In genomic region chr2:63058149-63058741, GRCh38 we compare ENCODE assay signal across 11 cellular contexts. TPM values are rescaled to one million over a fixed set of nuclear protein-coding genes. Genes with fewer than 3 reads are reported as not detected.
DNase-seq lines count a peak whose midpoint lies in the region; ATAC-seq, FAIRE-seq and TF ChIP-seq lines count a peak whose summit lies in the region.
"Had no signal": no experiment of that assay in that cellular context is flagged by ENCODE, and none has a peak within 500 bp of the region (broad histone marks: within the 10 kb centered on the region; RNA-seq: fewer than 3 reads in every experiment).

No MANE protein-coding gene starts in this region.

- peak overlapping the region; percentile 84 to 86 for H3K4me2 ChIP-seq in H1 (ENCODE audit: insufficient read depth in 1 of 2, low read depth in 2 of 2, low read length in 2 of 2)

- H3K27ac Mint-ChIP-seq in CD4-positive, CD25-positive, alpha-beta regulatory T cell, result peak overlapping the region in 2 of 3 donors; percentile 16 to 62
- peak overlapping the region; percentile 89 to 99 (median 96) for H3K27ac Mint-ChIP-seq in IgD-negative memory B cell

- H3K4me1 ChIP-seq in CD4-positive, CD25-positive, alpha-beta regulatory T cell (ENCODE audit: control insufficient read depth, insufficient read depth, low read length, poor library complexity, severe bottlenecking), result peaks cover 56% of the 10 kb centered on the region
- H3K4me1 ChIP-seq in H1 (replicated peaks in 1 of 4; ENCODE audit: control insufficient read depth in 3 of 4, insufficient read depth in 4 of 4, low read length in 3 of 4), result peaks cover 9 to 45% (median 35%) of the 10 kb centered on the region in 4 experiments
- peaks cover 3% of the 10 kb centered on the region for H3K4me1 ChIP-seq in neuron (ENCODE audit: insufficient read depth, low read length)
- peaks cover 0 to 64% (median 11%) of the 10 kb centered on the region in 4 donors for H3K4me1 ChIP-seq in Peyer's patch

- peaks cover 3 to 16% of the 10 kb centered on the region in 2 experiments for H4K20me1 ChIP-seq in H1 (replicated peaks in 1 of 2; ENCODE audit: control insufficient read depth in 1 of 2, insufficient read depth in 2 of 2, low read length in 2 of 2)

- no peak overlapping the region for H4K8ac ChIP-seq in H1 (ENCODE audit: extremely low read depth, insufficient read depth, low read length)

- no peak overlapping the region for H3K14ac ChIP-seq in H1 (ENCODE audit: insufficient read length)

- ATAC-seq in CD4-positive, CD25-positive, alpha-beta regulatory T cell (ENCODE audit: low read depth in 2 of 2), result no peak

- H3K56ac ChIP-seq in H1 (replicated peaks; ENCODE audit: insufficient read length, low read depth, low read length), result no peak overlapping the region

- H2BK20ac ChIP-seq in H1 (ENCODE audit: low read length), result peak overlapping the region; percentile 66; the same call in 1 of the 2 replicates

- no peaks in the 10 kb centered on the region for H3K79me1 ChIP-seq in H1 (ENCODE audit: low read depth, low read length)

- POLR2A ChIA-PET in H1 (lab: Charles Lee; ENCODE audit: partially characterized antibody), result interaction anchor here (1.3 to 3.1 kb wide), 3 partner anchors 10 to 15 kb away, joined by 3 to 32 read pairs (median 5); partner anchors contain the start of gene OTX1

- H3K27me3 Mint-ChIP-seq in CD4-positive, CD25-positive, alpha-beta regulatory T cell, result peaks cover 84% of the 10 kb centered on the region
- peaks cover 69% of the 10 kb centered on the region for H3K27me3 Mint-ChIP-seq in IgD-negative memory B cell

- H3K9me3 Mint-ChIP-seq in CD4-positive, CD25-positive, alpha-beta regulatory T cell, result peaks cover 0 to 9% (median 0%) of the 10 kb centered on the region in 7 donors
- H3K9me3 Mint-ChIP-seq in IgD-negative memory B cell, result peaks cover 0 to 27% (median 4%) of the 10 kb centered on the region in 3 donors

- no peaks in the 10 kb centered on the region for H3K36me3 Mint-ChIP-seq in CD4-positive, CD25-positive, alpha-beta regulatory T cell
- H3K36me3 Mint-ChIP-seq in IgD-negative memory B cell, result peaks cover 6% of the 10 kb centered on the region

- no peaks in the 10 kb centered on the region for H3K79me2 ChIP-seq in H1 (ENCODE audit: control insufficient read depth in 1 of 2, insufficient read depth in 2 of 2, low read length in 2 of 2)

- no peak overlapping the region for H4K5ac ChIP-seq in H1 (ENCODE audit: insufficient read length, low read depth, low read length)

- no peak for TF ChIP-seq CTCF in H1 (IDR thresholded peaks at IDR 0.05; ENCODE audit: control extremely low read depth in 1 of 3, insufficient read depth in 1 of 3, low read depth in 1 of 3, low read length in 3 of 3)
- TF ChIP-seq CTCF in Peyer's patch (IDR thresholded peaks at IDR 0.05), result no peak

- H3K9me3 ChIP-seq in CD4-positive, CD25-positive, alpha-beta regulatory T cell (ENCODE audit: control insufficient read depth in 2 of 2, low read length in 2 of 2), result peaks cover 0 to 2% of the 10 kb centered on the region in 2 experiments
- no peaks in the 10 kb centered on the region for H3K9me3 ChIP-seq in H1 (ENCODE audit: insufficient read depth in 2 of 2, low read depth in 1 of 2, low read length in 1 of 2)
- H3K9me3 ChIP-seq in neuron (ENCODE audit: low read length), result peaks cover 27% of the 10 kb centered on the region
- peaks cover 0 to 15% (median 0%) of the 10 kb centered on the region in 4 donors for H3K9me3 ChIP-seq in Peyer's patch

- H3K23ac ChIP-seq in H1 (ENCODE audit: insufficient read length), result no peak overlapping the region

- peaks cover 14% of the 10 kb centered on the region for H3K23me2 ChIP-seq in H1 (ENCODE audit: low read depth, low read length)

- peak in 1 of 2 experiments; percentile 16; a peak in 1 of 3 replicates for TF ChIP-seq EP300 in H1 (IDR thresholded peaks at IDR 0.05; ENCODE audit: borderline replicate concordance in 1 of 2, low read depth in 2 of 2, low read length in 2 of 2)

- no peak overlapping the region for H2BK5ac ChIP-seq in H1 (ENCODE audit: low read depth, low read length)

- no peak overlapping the region for H3K4ac ChIP-seq in H1 (replicated peaks; ENCODE audit: insufficient read length, low read depth, low read length)

- H3K27ac ChIP-seq in CD4-positive, CD25-positive, alpha-beta regulatory T cell (ENCODE audit: insufficient read depth, low read length, poor library complexity, severe bottlenecking), result no peak overlapping the region
- H3K27ac ChIP-seq in H1 (ENCODE audit: low read depth, low read length) (no peak overlapping the region), Peyer's patch (no peak overlapping the region)
- H3K27ac ChIP-seq: epithelial cell of prostate, sigmoid colon had no signal

- no peak for TF ChIP-seq RAD21 in H1 (IDR thresholded peaks at IDR 0.05 in 1 of 2, conservative IDR thresholded peaks at IDR 0.05 in 1 of 2; ENCODE audit: low read depth in 2 of 2, low read length in 2 of 2)

- no peak overlapping the region for H2AK5ac ChIP-seq in H1 (ENCODE audit: low read depth, low read length)

- no peak for TF ChIP-seq POLR2A in H1 (IDR thresholded peaks at IDR 0.05; ENCODE audit: control extremely low read depth in 1 of 2, low read depth in 2 of 2, low read length in 2 of 2)
- TF ChIP-seq POLR2A in Peyer's patch (IDR thresholded peaks at IDR 0.05), result no peak

- peak overlapping the region; percentile 41 for H3K4me3 ChIP-seq in CD4-positive, CD25-positive, alpha-beta regulatory T cell (ENCODE audit: low read depth, low read length)
- H3K4me3 ChIP-seq in H1 (ENCODE audit: extremely low read depth in 1 of 4, insufficient read depth in 2 of 4, low read depth in 3 of 4, low read length in 4 of 4) (peak overlapping the region; percentile 16 to 56 (median 28)), neuron (ENCODE audit: low read length) (peak overlapping the region; percentile 28), Peyer's patch (no peak overlapping the region)

- no peak overlapping the region for H2BK120ac ChIP-seq in H1 (replicated peaks; ENCODE audit: low read depth, low read length)

- WGBS in H1 (ENCODE audit: extremely low coverage in 1 of 2, insufficient coverage in 1 of 2, insufficient read length in 1 of 2, insufficient replicate concordance in 2 of 2, low coverage in 1 of 2, low lambda C conversion rate in 2 of 2, missing lambda C conversion rate in 1 of 2), 2 experiments, result 1% methylated on average over 18 of the region's 18 CpGs; no CpG with 5 or more reads in 1 of the 2 experiments

- H3K27me3 ChIP-seq in CD4-positive, CD25-positive, alpha-beta regulatory T cell (ENCODE audit: control insufficient read depth, insufficient read depth, low read length), result peaks cover 48% of the 10 kb centered on the region
- H3K27me3 ChIP-seq in H1 (replicated peaks in 1 of 4; ENCODE audit: control insufficient read depth in 3 of 4, extremely low read depth in 1 of 4, insufficient read depth in 3 of 4, low read length in 3 of 4), result peaks cover 58 to 93% (median 78%) of the 10 kb centered on the region in 4 experiments
- peaks cover 61% of the 10 kb centered on the region for H3K27me3 ChIP-seq in neuron (ENCODE audit: insufficient read depth, low read length)
- peaks cover 5 to 69% of the 10 kb centered on the region in 2 donors for H3K27me3 ChIP-seq in Peyer's patch

- DNase-seq in CD4-positive, CD25-positive, alpha-beta regulatory T cell, result no peak
- DNase-seq in H1 (ENCODE audit: low read depth in 1 of 2, low spot score in 2 of 2) (peak in 1 of 2 experiments; percentile 78), Peyer's patch (no peak), NCI-H748 treated with DMSO at 0.1 percent for 48 hours (lab: John Stamatoyannopoulos, UW) (no peak), cortex of kidney (lab: John Stamatoyannopoulos, UW) (no peak)
- DNase-seq in stimulated activated naive CD4-positive, alpha-beta T cell (lab: John Stamatoyannopoulos, UW), result no peak
- DNase-seq: NCI-H1092 had no signal

- H3K4me3 Mint-ChIP-seq in CD4-positive, CD25-positive, alpha-beta regulatory T cell, result peak overlapping the region in 3 of 4 donors; percentile 23 to 67 (median 61)
- peak overlapping the region; percentile 58 to 89 (median 77) for H3K4me3 Mint-ChIP-seq in IgD-negative memory B cell

- H2AFZ ChIP-seq in H1 (ENCODE audit: low read length), result peak overlapping the region; percentile 70
- H2AFZ ChIP-seq in neuron (ENCODE audit: low read depth, low read length), result peak overlapping the region; percentile 80

- H3K9ac ChIP-seq in H1 (replicated peaks in 1 of 4; ENCODE audit: extremely low read depth in 1 of 4, low read depth in 3 of 4, low read length in 3 of 4), result peak overlapping the region in 1 of 4 experiments; percentile 6; a peak in 2 of 7 replicates

- H4K91ac ChIP-seq in H1 (replicated peaks; ENCODE audit: insufficient read length, low read length), result no peak overlapping the region

- FAIRE-seq in H1 (lab: Jason Lieb, UNC), result peak; percentile 45

- H3K4me1 Mint-ChIP-seq in CD4-positive, CD25-positive, alpha-beta regulatory T cell, result peaks cover 0 to 61% (median 34%) of the 10 kb centered on the region in 4 donors
- peaks cover 26 to 51% (median 28%) of the 10 kb centered on the region in 3 donors for H3K4me1 Mint-ChIP-seq in IgD-negative memory B cell

- peak overlapping the region; percentile 81 for H3K18ac ChIP-seq in H1 (ENCODE audit: extremely low read depth, low read length)

- CTCF ChIA-PET in H1 (lab: Charles Lee; ENCODE audit: partially characterized antibody), result interaction anchor here (0.6 to 2.3 kb wide), 6 partner anchors 12 to 1346 kb away, joined by 3 to 6 read pairs (median 4); no protein-coding TSS in a partner anchor

- H3K36me3 ChIP-seq in CD4-positive, CD25-positive, alpha-beta regulatory T cell (ENCODE audit: control insufficient read depth, insufficient read depth, low read length), result no peaks in the 10 kb centered on the region
- peaks cover 0 to 8% (median 0%) of the 10 kb centered on the region in 4 experiments; a peak in 2 of 8 replicates for H3K36me3 ChIP-seq in H1 (ENCODE audit: control insufficient read depth in 2 of 4, insufficient read depth in 4 of 4, low read length in 3 of 4)
- peaks cover 19% of the 10 kb centered on the region for H3K36me3 ChIP-seq in neuron (ENCODE audit: insufficient read depth, low read length)
- no peaks in the 10 kb centered on the region for H3K36me3 ChIP-seq in Peyer's patch
- H3K36me3 ChIP-seq: sigmoid colon had no signal

- H2BK15ac ChIP-seq in H1 (ENCODE audit: low read length), result peak overlapping the region; percentile 61; the same call in 1 of the 2 replicates

- H2BK12ac ChIP-seq in H1 (ENCODE audit: low read depth, low read length), result peak overlapping the region; percentile 52; the same call in 1 of the 2 replicates

RNA-seq across cellular contexts. Expression of gene OTX1, which starts 7.6 kb away (rescaled TPM):
- not detected for total RNA-seq in CD4-positive, CD25-positive, alpha-beta regulatory T cell
- not detected for polyA plus RNA-seq in CD4-positive, CD25-positive, alpha-beta regulatory T cell
- not detected for polyA plus RNA-seq in IgD-negative memory B cell
- total RNA-seq in H1 (2021; fragmentation: NEBNext Ultra II Directional; extraction: Animal tissue kit (Norgen Biotek cat#: 25700)), result 3.3 and 3.8 TPM in 2 replicates
- 0.24 and 0.53 TPM in 2 replicates for polyA plus RNA-seq in H1 (2011; rRNA removed)
- polyA plus RNA-seq in H1 (2011; cell fraction: cytosol; rRNA removed), result 0.17 TPM
- 1.0 TPM for polyA plus RNA-seq in H1 (2011; cell fraction: nucleus; rRNA removed)
- polyA plus RNA-seq in H1 (2012, experiment 1 of 2), result 1.3 to 1.7 TPM (median 1.5 TPM) in 4 replicates
- 0.98 TPM for polyA plus RNA-seq in H1 (2012, experiment 2 of 2)
- 2.7 TPM for polyA plus RNA-seq in H1 (2013, experiment 1 of 2)
- polyA plus RNA-seq in H1 (2013, experiment 2 of 2), result 3.1 TPM
- 0.37 and 0.57 TPM in 2 replicates for polyA minus RNA-seq in H1 (2011; rRNA and poly(A)+ RNA removed)
- polyA minus RNA-seq in H1 (2011; cell fraction: cytosol; rRNA and poly(A)+ RNA removed), result 0.59 TPM
- 3.6 TPM for polyA minus RNA-seq in H1 (2011; cell fraction: nucleus; rRNA and poly(A)+ RNA removed)
- total RNA-seq in Peyer's patch, result not detected
- polyA plus RNA-seq: sigmoid colon had no signal

Comparison
In these comparisons a context has a peak if more than half of its experiments do, and no peak if none do; other contexts are left out.
1. H3K4me3 ChIP-seq: peak in CD4-positive, CD25-positive, alpha-beta regulatory T cell (single experiment), H1 (4 of 4) and neuron (single experiment); none in Peyer's patch (0 of 4).